Comparison of ENCODE assay signal across 13 cellular contexts in genomic region chr11:64100345-64100744, GRCh38.
A peak's percentile ranks its signal among the peaks of the same experiment; 100 is the strongest.
DNase-seq lines count a peak whose midpoint lies in the region; ATAC-seq and TF ChIP-seq lines count a peak whose summit lies in the region.
"Had no signal": no experiment of that assay in that cellular context is flagged by ENCODE, and none has a peak within 500 bp of the region (broad histone marks: within the 10 kb centered on the region; RNA-seq: fewer than 3 reads in every experiment).

No MANE protein-coding gene starts in this region.

- H3K4me1 ChIP-seq in DND-41 (ENCODE audit: insufficient read depth, low read length) (no peaks in the 10 kb centered on the region), OCI-LY1 (ENCODE audit: insufficient read depth, low read length, severe bottlenecking) (no peaks in the 10 kb centered on the region), hepatocyte (ENCODE audit: insufficient read depth) (peaks cover 23% of the 10 kb centered on the region)

- H3K9ac ChIP-seq in DND-41 (ENCODE audit: low read depth, low read length) (no peak overlapping the region), OCI-LY1 (ENCODE audit: low read length) (no peak overlapping the region)

- H3K27ac Mint-ChIP-seq in HFFc6: no peak overlapping the region
- H3K27ac Mint-ChIP-seq: natural killer cell treated with Interleukin-12 subunit alpha and Interleukin-12 subunit beta and Interleukin-15 and Interleukin-18, amount 100 ng/mL, for 72 hours; T-helper 1 cell treated with Interleukin-12 subunit alpha and Interleukin-12 subunit beta and Interleukin-4 antibody, amounts not matched to agents 30 μg/mL and 1 μg/mL, for 36 hours had no signal

- H3K79me2 ChIP-seq in DND-41 (ENCODE audit: insufficient read depth, low read length): no peaks in the 10 kb centered on the region
- H3K79me2 ChIP-seq in OCI-LY1 (ENCODE audit: insufficient read depth, low read length): no peaks in the 10 kb centered on the region
- no peaks in the 10 kb centered on the region for H3K79me2 ChIP-seq in hepatocyte

- 54% methylated on average over 8 of the region's 8 CpGs for WGBS in hepatocyte (ENCODE audit: low lambda C conversion rate, missing lambda C conversion rate)

- TF ChIP-seq CTCF in DND-41 (IDR thresholded peaks at IDR 0.05; ENCODE audit: borderline replicate concordance, extremely low read depth, low read length, poor library complexity, severe bottlenecking) (peak; percentile 34), HFFc6 (IDR thresholded peaks at IDR 0.05) (0 out of 2 replicates have a peak, but pooled peaks have one; percentile 32), OCI-LY1 (IDR thresholded peaks at IDR 0.05; ENCODE audit: low read length) (peak; percentile 54), hepatocyte (IDR thresholded peaks at IDR 0.05; ENCODE audit: poor library complexity) (peak; percentile 38)

- H3K9me3 Mint-ChIP-seq in HFFc6: no peaks in the 10 kb centered on the region
- H3K9me3 Mint-ChIP-seq: natural killer cell treated with Interleukin-12 subunit alpha and Interleukin-12 subunit beta and Interleukin-15 and Interleukin-18, amount 100 ng/mL, for 72 hours; T-helper 1 cell treated with Interleukin-12 subunit alpha and Interleukin-12 subunit beta and Interleukin-4 antibody, amounts not matched to agents 30 μg/mL and 1 μg/mL, for 36 hours had no signal

- no peak overlapping the region for H3K4me3 ChIP-seq in DND-41 (ENCODE audit: low read depth in 1 of 2, low read length in 2 of 2)
- H3K4me3 ChIP-seq in OCI-LY1 (ENCODE audit: low read depth, low read length, poor library complexity, severe bottlenecking): no peak overlapping the region
- no peak overlapping the region for H3K4me3 ChIP-seq in hepatocyte
- H3K4me3 ChIP-seq: upper lobe of left lung had no signal

- H3K9me3 ChIP-seq in DND-41 (ENCODE audit: insufficient read depth, low read length, severe bottlenecking) (no peaks in the 10 kb centered on the region), OCI-LY1 (ENCODE audit: low read length) (no peaks in the 10 kb centered on the region), hepatocyte (ENCODE audit: low read depth) (no peaks in the 10 kb centered on the region)
- H3K9me3 ChIP-seq: upper lobe of left lung had no signal

- H3K27me3 ChIP-seq in DND-41 (ENCODE audit: insufficient read depth, low read length, poor library complexity): no peaks in the 10 kb centered on the region
- peaks cover 34% of the 10 kb centered on the region; the same call in 1 of the 2 replicates for H3K27me3 ChIP-seq in OCI-LY1 (ENCODE audit: insufficient read depth, low read length)
- no peaks in the 10 kb centered on the region for H3K27me3 ChIP-seq in hepatocyte
- H3K27me3 ChIP-seq: upper lobe of left lung had no signal

- H2AFZ ChIP-seq in DND-41 (ENCODE audit: low read depth, low read length) (no peak overlapping the region), OCI-LY1 (ENCODE audit: low read length) (no peak overlapping the region), hepatocyte (no peak overlapping the region)

- H4K20me1 ChIP-seq in DND-41 (ENCODE audit: insufficient read depth, low read length) (peaks cover 57% of the 10 kb centered on the region), OCI-LY1 (ENCODE audit: insufficient read depth, low read length) (no peaks in the 10 kb centered on the region), hepatocyte (ENCODE audit: insufficient read depth, poor library complexity, severe bottlenecking) (no peaks in the 10 kb centered on the region)

- H3K4me2 ChIP-seq in DND-41 (ENCODE audit: insufficient read depth, low read length) (no peak overlapping the region), OCI-LY1 (ENCODE audit: low read length) (no peak overlapping the region), hepatocyte (no peak overlapping the region)

- peaks cover 17% of the 10 kb centered on the region for H3K4me1 Mint-ChIP-seq in HFFc6 (ENCODE audit: low read depth)

- H3K4me3 Mint-ChIP-seq in HFFc6: no peak overlapping the region
- H3K4me3 Mint-ChIP-seq: natural killer cell treated with Interleukin-12 subunit alpha and Interleukin-12 subunit beta and Interleukin-15 and Interleukin-18, amount 100 ng/mL, for 72 hours; T-helper 1 cell treated with Interleukin-12 subunit alpha and Interleukin-12 subunit beta and Interleukin-4 antibody, amounts not matched to agents 30 μg/mL and 1 μg/mL, for 36 hours had no signal

- no peak for DNase-seq in DND-41
- DNase-seq in HFFc6: no peak
- no peak for DNase-seq in hepatocyte (ENCODE audit: low spot score)
- no peak for DNase-seq in T-helper 9 cell
- no peak for DNase-seq in putamen (ENCODE audit: low spot score)
- no peak for DNase-seq in activated CD4-positive, alpha-beta T cell treated with anti-CD3 and anti-CD28 coated beads, Interleukin-2, amount 50 U/mL, for 4 hours
- DNase-seq: NCI-H2171; stimulated activated CD4-positive, alpha-beta T cell treated with anti-CD3 and anti-CD28 coated beads, Interleukin-4, amount 100 ng/mL, for 24 hours had no signal

- no peaks in the 10 kb centered on the region for H3K36me3 ChIP-seq in DND-41 (ENCODE audit: insufficient read depth, low read length)
- no peaks in the 10 kb centered on the region for H3K36me3 ChIP-seq in OCI-LY1 (ENCODE audit: insufficient read depth, low read length)
- no peaks in the 10 kb centered on the region for H3K36me3 ChIP-seq in hepatocyte (replicated peaks; ENCODE audit: insufficient read depth, low read depth)
- H3K36me3 ChIP-seq: upper lobe of left lung had no signal

- H3K27ac ChIP-seq in DND-41 (ENCODE audit: low read length) (no peak overlapping the region), OCI-LY1 (ENCODE audit: low read depth, low read length, poor library complexity, severe bottlenecking) (no peak overlapping the region), hepatocyte (peak overlapping the region; percentile 75)
- H3K27ac ChIP-seq: upper lobe of left lung had no signal

- H3K36me3 Mint-ChIP-seq in HFFc6 (ENCODE audit: low read depth): peaks cover 5% of the 10 kb centered on the region; the same call in 1 of the 2 replicates
- H3K36me3 Mint-ChIP-seq: natural killer cell treated with Interleukin-12 subunit alpha and Interleukin-12 subunit beta and Interleukin-15 and Interleukin-18, amount 100 ng/mL, for 72 hours had no signal

- peaks cover 16% of the 10 kb centered on the region for H3K27me3 Mint-ChIP-seq in HFFc6 (ENCODE audit: insufficient read depth)
- H3K27me3 Mint-ChIP-seq: natural killer cell treated with Interleukin-12 subunit alpha and Interleukin-12 subunit beta and Interleukin-15 and Interleukin-18, amount 100 ng/mL, for 72 hours had no signal

- H3F3A ChIP-seq in OCI-LY1 (ENCODE audit: insufficient read depth, low read length): no peaks in the 10 kb centered on the region

- H3K9me2 ChIP-seq in OCI-LY1 (ENCODE audit: low read depth, low read length): no peaks in the 10 kb centered on the region
- H3K9me2 ChIP-seq in hepatocyte (replicated peaks; ENCODE audit: insufficient read depth): no peaks in the 10 kb centered on the region

- ATAC-seq in DND-41 (ENCODE audit: insufficient read depth, low read depth): peak; percentile 41; the same call in 1 of the 3 replicates
- no peak for ATAC-seq in GM21576 (IDR thresholded peaks at IDR 0.05; ENCODE audit: unreplicated experiment)
- ATAC-seq: natural killer cell treated with Interleukin-12 subunit alpha and Interleukin-12 subunit beta and Interleukin-15 and Interleukin-18, amount 100 ng/mL, for 72 hours had no signal
